Comparison of ENCODE assay signal across 9 cellular contexts in the genomic region with DNA sequence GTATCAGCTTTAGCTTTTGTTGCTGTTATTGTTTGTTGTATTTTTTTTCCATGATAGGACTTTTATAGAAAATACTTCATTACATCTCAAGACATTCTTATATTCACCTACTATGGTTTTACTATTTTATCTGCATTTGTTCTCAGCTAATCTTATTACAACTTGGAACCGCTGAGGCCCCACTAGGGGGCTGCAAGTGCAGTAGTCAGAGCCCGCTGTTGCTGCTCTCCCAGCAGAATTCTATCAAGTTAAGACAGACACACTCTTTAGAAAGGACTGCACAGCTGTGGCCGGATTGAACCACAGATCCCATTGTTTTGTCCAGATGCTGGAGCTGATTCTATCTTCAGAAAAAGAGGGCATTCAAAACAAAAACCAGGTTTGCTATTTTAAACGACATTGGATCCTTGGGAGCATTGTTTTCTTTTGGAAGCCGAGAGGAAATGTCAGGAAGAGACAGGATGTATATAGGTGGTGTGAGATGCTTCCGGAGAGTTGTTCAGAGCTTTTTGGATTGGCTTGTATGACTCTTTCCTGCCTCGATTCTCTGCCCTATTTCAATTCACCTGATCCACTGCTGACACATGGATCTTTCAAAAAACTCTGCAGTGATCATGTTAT.
DNase-seq lines count a peak whose midpoint lies in the region; ATAC-seq and TF ChIP-seq lines count a peak whose summit lies in the region.
"Had no signal": no experiment of that assay in that cellular context is flagged by ENCODE, and none has a peak within 500 bp of the region (broad histone marks: within the 10 kb centered on the region; RNA-seq: fewer than 3 reads in every experiment).

No MANE protein-coding gene starts in this region.

- POLR2A ChIA-PET in AG04450 (lab: Yijun Ruan, JAX) = no interaction called here

- DNase-seq in AG04450 (ENCODE audit: low read depth, low spot score) (no peak), adipocyte (ENCODE audit: low read depth) (peak; percentile 48), kidney tubule cell (ENCODE audit: low spot score) (peak; percentile 39), lower leg skin (ENCODE audit: low spot score in 2 of 2) (no peak), T-helper 1 cell (no peak)
- DNase-seq in activated CD8-positive, alpha-beta memory T cell treated with anti-CD3 and anti-CD28 coated beads, Interleukin-2, amount 50 U/mL, for 4 hours = no peak
- DNase-seq: activated CD4-positive, alpha-beta T cell treated with anti-CD3 and anti-CD28 coated beads for 1 hour had no signal

- TF ChIP-seq POLR2A in lower leg skin (IDR thresholded peaks at IDR 0.05) = no peak

- CTCF ChIA-PET in AG04450 (lab: Charles Lee) = interaction anchor here (0.6 to 1.7 kb wide), 6 partner anchors 98 to 661 kb away, joined by 3 to 6 read pairs (median 3); no protein-coding TSS in a partner anchor

- no peak overlapping the region for H3K27ac ChIP-seq in AG04450 (ENCODE audit: low read depth, low read length)

- H3K9me3 ChIP-seq in AG04450 (ENCODE audit: control insufficient read depth, insufficient read depth, low read length) (no peaks in the 10 kb centered on the region), adipocyte (ENCODE audit: control insufficient read depth, low read length) (peaks cover 3% of the 10 kb centered on the region)

- H3K27me3 ChIP-seq in AG04450 (ENCODE audit: control insufficient read depth, insufficient read depth, low read length) (no peaks in the 10 kb centered on the region), adipocyte (replicated peaks; ENCODE audit: control insufficient read depth, insufficient read depth, low read length) (peaks cover 11% of the 10 kb centered on the region)

- H3K4me1 ChIP-seq in adipocyte (ENCODE audit: control insufficient read depth, insufficient read depth, low read length) = no peaks in the 10 kb centered on the region

- TF ChIP-seq CTCF in AG04450 (IDR thresholded peaks at IDR 0.05; ENCODE audit: low read depth, low read length) (peak; percentile 48), lower leg skin (IDR thresholded peaks at IDR 0.05) (no peak)

- H3K36me3 ChIP-seq in adipocyte (ENCODE audit: control insufficient read depth, insufficient read depth, low read length, severe bottlenecking) = no peaks in the 10 kb centered on the region

- no peak overlapping the region for H3K4me3 ChIP-seq in AG04450 (ENCODE audit: low read depth, low read length)
- no peak overlapping the region for H3K4me3 ChIP-seq in adipocyte (ENCODE audit: low read length)
- H3K4me3 ChIP-seq in lower leg skin (ENCODE audit: low read depth, poor library complexity, severe bottlenecking) = no peak overlapping the region

- H3K9ac ChIP-seq in adipocyte (ENCODE audit: low read length) = no peak overlapping the region

- intact Hi-C loops in lower leg skin (cut with DNase I; ENCODE audit: low total_unique reads) = no loop called here

- ATAC-seq in HG02885 (IDR thresholded peaks at IDR 0.05; ENCODE audit: poor library complexity, unreplicated experiment) (peak; percentile 58), GM18868 (IDR thresholded peaks at IDR 0.05; ENCODE audit: unreplicated experiment) (no peak)

- 20 to 28% methylated on average over 7 of the region's 7 CpGs for WGBS in lower leg skin, 2 donors

Comparison
In these comparisons a context has a peak if more than half of its experiments do, and no peak if none do; other contexts are left out.
1. DNase-seq: peak in adipocyte (single experiment) and kidney tubule cell (single experiment); none in AG04450 (single experiment), lower leg skin (0 of 2), activated CD8-positive, alpha-beta memory T cell treated with anti-CD3 and anti-CD28 coated beads, Interleukin-2, amount 50 U/mL, for 4 hours (single experiment) and T-helper 1 cell (0 of 5).